In the genomic region with DNA sequence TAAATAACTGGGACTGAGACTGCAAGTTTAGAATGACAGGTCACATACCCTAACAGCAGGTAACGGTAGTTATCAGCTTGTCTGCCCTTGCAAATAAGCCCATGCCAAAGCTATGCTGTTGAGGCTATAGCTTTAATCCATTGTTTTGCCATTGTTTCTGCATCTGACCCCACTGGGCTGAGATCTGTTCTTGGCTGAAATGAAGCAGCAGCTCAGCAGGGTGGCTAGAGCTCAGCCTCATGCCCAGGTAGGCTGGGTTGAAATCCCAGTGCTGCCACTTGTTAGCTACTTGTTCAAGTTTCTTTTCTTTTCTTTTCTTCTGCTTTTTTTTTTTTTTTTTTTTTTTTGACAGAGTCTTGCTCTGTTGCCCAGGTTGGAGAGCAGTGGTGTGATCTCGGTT, we compare ENCODE assay signal across 25 cellular contexts. TPM values are rescaled to one million over a fixed set of nuclear protein-coding genes. Genes with fewer than 3 reads are reported as not detected.
A peak's percentile ranks its signal among the peaks of the same experiment; 100 is the strongest.
DNase-seq lines count a peak whose midpoint lies in the region; ATAC-seq and TF ChIP-seq lines count a peak whose summit lies in the region.
"Had no signal": no experiment of that assay in that cellular context is flagged by ENCODE, and none has a peak within 500 bp of the region (broad histone marks: within the 10 kb centered on the region; RNA-seq: fewer than 3 reads in every experiment).

No MANE protein-coding gene starts in this region.

- peak overlapping the region; percentile 84 for H3K27ac Mint-ChIP-seq in activated naive CD4-positive, alpha-beta T cell treated with anti-CD3 and anti-CD28 coated beads for 36 hours
- peak overlapping the region; percentile 97 for H3K27ac Mint-ChIP-seq in stimulated activated memory B cell treated with anti-CD40 and anti-IgM and Interleukin-4, amounts not matched to agents 10 μg/mL and 1 μg/mL and 100 μg/mL, for 72 hours

- TF ChIP-seq CTCF in OCI-LY3 (IDR thresholded peaks at IDR 0.05; ENCODE audit: low read depth, low read length) (no peak), esophagus squamous epithelium (IDR thresholded peaks at IDR 0.05) (no peak)

- no peak for DNase-seq in activated naive CD4-positive, alpha-beta T cell treated with anti-CD3 and anti-CD28 coated beads for 36 hours
- DNase-seq in activated naive CD4-positive, alpha-beta T cell treated with Interleukin-2 at 50 U/mL for 16 hours, result no peak
- no peak for DNase-seq in esophagus squamous epithelium (lab: John Stamatoyannopoulos, UW)
- DNase-seq in central memory CD4-positive, alpha-beta T cell, result no peak
- no peak for DNase-seq in caudate nucleus (lab: John Stamatoyannopoulos, UW)
- DNase-seq: activated CD8-positive, alpha-beta memory T cell treated with anti-CD3 and anti-CD28 coated beads, Interleukin-2, amount 50 U/mL, for 4 hours; activated naive CD8-positive, alpha-beta T cell treated with anti-CD3 and anti-CD28 coated beads, Interleukin-2, amount 10 ng/mL, durations not matched to agents 7 days and 5 days; DMS153; left cardiac atrium; mesenchymal stem cell; NCI-H1105 treated with DMSO at 0.1 percent for 48 hours; NCI-H1930; NCI-H524; NK-92 treated with Interleukin-12 subunit alpha and Interleukin-12 subunit beta, amount 100 ng/mL, for 24 hours; PC-9; T-helper 9 cell; transverse colon had no signal

- H3K4me3 Mint-ChIP-seq in activated naive CD4-positive, alpha-beta T cell treated with anti-CD3 and anti-CD28 coated beads for 36 hours, result no peak overlapping the region
- no peak overlapping the region for H3K4me3 Mint-ChIP-seq in stimulated activated memory B cell treated with anti-CD40 and anti-IgM and Interleukin-4, amounts not matched to agents 10 μg/mL and 1 μg/mL and 100 μg/mL, for 72 hours

- no peaks in the 10 kb centered on the region for H4K20me1 ChIP-seq in OCI-LY3 (ENCODE audit: insufficient read depth, low read length)

- H3K4me3 ChIP-seq in OCI-LY3 (ENCODE audit: low read length) (no peak overlapping the region; the same call in 1 of the 2 replicates), esophagus squamous epithelium (no peak overlapping the region)
- H3K4me3 ChIP-seq: HAP-1, PC-9, transverse colon had no signal

- peaks cover 44% of the 10 kb centered on the region for H3K4me1 Mint-ChIP-seq in activated naive CD4-positive, alpha-beta T cell treated with anti-CD3 and anti-CD28 coated beads for 36 hours (ENCODE audit: low read depth)
- H3K4me1 Mint-ChIP-seq in stimulated activated memory B cell treated with anti-CD40 and anti-IgM and Interleukin-4, amounts not matched to agents 10 μg/mL and 1 μg/mL and 100 μg/mL, for 72 hours, result peaks cover 34% of the 10 kb centered on the region

- CTCF ChIA-PET in activated naive CD4-positive, alpha-beta T cell treated with anti-CD3 and anti-CD28 coated beads for 36 hours (lab: Charles Lee), result interaction anchor here (1.2 kb wide), 1 partner anchor 82 kb away, joined by 3 read pairs; no protein-coding TSS in a partner anchor

- H3K9me3 ChIP-seq in OCI-LY3 (ENCODE audit: insufficient read depth, low read length) (no peaks in the 10 kb centered on the region), esophagus squamous epithelium (no peaks in the 10 kb centered on the region)
- H3K9me3 ChIP-seq: HAP-1, transverse colon had no signal

- 79 to 89% methylated on average over 2 of the region's 2 CpGs for WGBS in esophagus squamous epithelium, 2 donors

- H3K9ac ChIP-seq in OCI-LY3 (ENCODE audit: low read length), result no peak overlapping the region; the same call in 1 of the 2 replicates

- no peaks in the 10 kb centered on the region for H3K9me3 Mint-ChIP-seq in activated naive CD4-positive, alpha-beta T cell treated with anti-CD3 and anti-CD28 coated beads for 36 hours
- H3K9me3 Mint-ChIP-seq in stimulated activated memory B cell treated with anti-CD40 and anti-IgM and Interleukin-4, amounts not matched to agents 10 μg/mL and 1 μg/mL and 100 μg/mL, for 72 hours, result no peaks in the 10 kb centered on the region
- H3K9me3 Mint-ChIP-seq: activated naive CD8-positive, alpha-beta T cell treated with anti-CD3 and anti-CD28 coated beads, Interleukin-2, amount 10 ng/mL, durations not matched to agents 7 days and 5 days had no signal

- ATAC-seq in stimulated activated memory B cell treated with anti-CD40 and anti-IgM and Interleukin-4, amounts not matched to agents 10 μg/mL and 1 μg/mL and 100 μg/mL, for 72 hours, result no peak
- ATAC-seq in GM18519 (IDR thresholded peaks at IDR 0.05; ENCODE audit: low FRiP score, unreplicated experiment), result no peak
- ATAC-seq: left cardiac atrium, Right ventricle myocardium inferior, SK-N-SH treated with all-trans-retinoic acid at 6 μM for 48 hours had no signal

- no peaks in the 10 kb centered on the region for H3K36me3 Mint-ChIP-seq in activated naive CD4-positive, alpha-beta T cell treated with anti-CD3 and anti-CD28 coated beads for 36 hours (ENCODE audit: low read depth)
- H3K36me3 Mint-ChIP-seq in stimulated activated memory B cell treated with anti-CD40 and anti-IgM and Interleukin-4, amounts not matched to agents 10 μg/mL and 1 μg/mL and 100 μg/mL, for 72 hours, result no peaks in the 10 kb centered on the region
- H3K36me3 Mint-ChIP-seq: activated naive CD8-positive, alpha-beta T cell treated with anti-CD3 and anti-CD28 coated beads, Interleukin-2, amount 10 ng/mL, durations not matched to agents 7 days and 5 days had no signal

- no peaks in the 10 kb centered on the region for H3K27me3 Mint-ChIP-seq in activated naive CD4-positive, alpha-beta T cell treated with anti-CD3 and anti-CD28 coated beads for 36 hours (ENCODE audit: low read depth)
- no peaks in the 10 kb centered on the region for H3K27me3 Mint-ChIP-seq in stimulated activated memory B cell treated with anti-CD40 and anti-IgM and Interleukin-4, amounts not matched to agents 10 μg/mL and 1 μg/mL and 100 μg/mL, for 72 hours
- H3K27me3 Mint-ChIP-seq: activated naive CD8-positive, alpha-beta T cell treated with anti-CD3 and anti-CD28 coated beads, Interleukin-2, amount 10 ng/mL, durations not matched to agents 7 days and 5 days had no signal

- H2AFZ ChIP-seq in OCI-LY3 (ENCODE audit: low read depth, low read length), result no peak overlapping the region
- H2AFZ ChIP-seq: PC-9 had no signal

- 0 out of 2 replicates have a peak overlapping the region, but pooled peaks have one; percentile 69 for H3K4me2 ChIP-seq in OCI-LY3 (ENCODE audit: low read length)
- H3K4me2 ChIP-seq: PC-9 had no signal

- no peak for TF ChIP-seq POLR2A in esophagus squamous epithelium (IDR thresholded peaks at IDR 0.05)

- intact Hi-C loops in activated naive CD4-positive, alpha-beta T cell treated with anti-CD3 and anti-CD28 coated beads for 36 hours (cut with micrococcal nuclease), result loop anchor here (2.0 to 5.0 kb wide), 4 partner anchors 39 to 219 kb away; a partner anchor contains a TSS
- intact Hi-C loops in esophagus squamous epithelium (cut with DNase I), result no loop called here

- H3K27ac ChIP-seq in OCI-LY3 (ENCODE audit: low read length), result peak overlapping the region; percentile 99
- H3K27ac ChIP-seq in esophagus squamous epithelium, result peak overlapping the region in 3 of 4 donors; percentile 65 to 74 (median 74)
- H3K27ac ChIP-seq in caudate nucleus (ENCODE audit: low read depth, low read length), result no peak overlapping the region
- H3K27ac ChIP-seq: epithelial cell of prostate, PC-9, VCaP had no signal

- H3K27me3 ChIP-seq in OCI-LY3 (ENCODE audit: low read depth, low read length), result no peaks in the 10 kb centered on the region
- no peaks in the 10 kb centered on the region for H3K27me3 ChIP-seq in esophagus squamous epithelium
- H3K27me3 ChIP-seq: transverse colon had no signal

- H3K36me3 ChIP-seq in OCI-LY3 (replicated peaks; ENCODE audit: low read depth, low read length), result peaks cover 8% of the 10 kb centered on the region
- H3K36me3 ChIP-seq in esophagus squamous epithelium, result no peaks in the 10 kb centered on the region
- H3K36me3 ChIP-seq: HAP-1, transverse colon had no signal

- H3K79me2 ChIP-seq in OCI-LY3 (ENCODE audit: low read length), result no peaks in the 10 kb centered on the region

- H3K4me1 ChIP-seq in OCI-LY3 (ENCODE audit: low read length) (peaks cover 37% of the 10 kb centered on the region), esophagus squamous epithelium (peaks cover 11 to 63% (median 34%) of the 10 kb centered on the region in 3 donors)
- H3K4me1 ChIP-seq: HAP-1 had no signal

RNA-seq across cellular contexts. Expression of a gene that starts 40.1 kb away (rescaled TPM):
- 1 to 10 TPM; 2.6 to 3.2 TPM for total RNA-seq in activated naive CD4-positive, alpha-beta T cell treated with anti-CD3 and anti-CD28 coated beads for 36 hours
- total RNA-seq in esophagus squamous epithelium, result 10 to 100 TPM in 1 of 4 donors, 1 to 10 TPM in 3; 1.1 to 10.5 (median 3.1) TPM
